Comparison of ENCODE assay signal across 1 cellular context in the genomic region with DNA sequence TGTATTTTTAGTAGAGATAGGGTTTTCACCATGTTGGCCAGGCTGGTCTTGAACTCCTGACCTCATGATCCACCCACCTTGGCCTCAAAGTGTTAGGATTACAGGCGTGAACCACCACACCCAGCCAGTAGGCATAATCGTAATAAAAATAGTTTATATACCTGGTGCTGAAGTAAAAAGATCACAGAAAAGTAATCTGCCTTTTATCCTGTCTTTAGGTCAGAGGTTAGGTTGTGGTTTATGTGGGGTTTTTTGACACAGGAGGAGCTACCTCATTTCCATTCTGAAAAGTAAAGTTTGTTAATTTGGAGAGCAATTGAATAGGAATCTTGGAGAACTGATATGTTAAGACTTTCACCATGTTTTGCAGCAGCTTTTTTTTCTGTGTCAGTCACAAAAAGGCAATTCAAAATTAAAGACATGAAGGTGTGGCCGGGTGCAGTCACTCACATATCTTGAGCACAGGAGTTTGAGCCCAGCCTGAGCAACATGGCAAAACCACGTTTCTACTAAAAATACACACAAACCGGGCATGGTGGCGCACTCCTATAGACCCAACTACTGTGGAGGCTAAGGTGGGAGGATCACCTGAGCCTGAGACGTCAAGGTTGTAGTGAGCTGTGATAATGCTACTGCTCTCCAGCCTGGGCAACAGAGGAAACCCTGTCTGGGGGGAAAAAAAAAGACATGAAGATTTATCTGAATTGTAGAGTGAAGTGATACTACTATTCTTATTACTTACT.
TF ChIP-seq lines count a peak whose summit lies in the region.

No MANE protein-coding gene starts in this region.

TF ChIP-seq in endothelial cell of umbilical vein, 7 proteins besides CTCF, POLR2A, EP300 and RAD21:
- no peak for TF ChIP-seq EZH2 (IDR thresholded peaks at IDR 0.05; ENCODE audit: borderline replicate concordance, low read depth, low read length, severe bottlenecking)
- TF ChIP-seq GATA2 (IDR thresholded peaks at IDR 0.05; ENCODE audit: insufficient read depth, insufficient read length, low read depth, low read length), result no peak
- TF ChIP-seq FOS (IDR thresholded peaks at IDR 0.05; ENCODE audit: borderline replicate concordance, insufficient read depth, low read length), result no peak
- TF ChIP-seq, protein P1, sequence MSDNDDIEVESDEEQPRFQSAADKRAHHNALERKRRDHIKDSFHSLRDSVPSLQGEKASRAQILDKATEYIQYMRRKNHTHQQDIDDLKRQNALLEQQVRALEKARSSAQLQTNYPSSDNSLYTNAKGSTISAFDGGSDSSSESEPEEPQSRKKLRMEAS (IDR thresholded peaks at IDR 0.05; ENCODE audit: insufficient read depth, insufficient read length), result no peak
- TF ChIP-seq POLR2AphosphoS5 (IDR thresholded peaks at IDR 0.05; ENCODE audit: insufficient read depth, low read depth, low read length), result no peak
- TF ChIP-seq JUN (IDR thresholded peaks at IDR 0.05; ENCODE audit: borderline replicate concordance, insufficient read depth, insufficient read length, low read depth), result no peak
- no peak for TF ChIP-seq MYC (IDR thresholded peaks at IDR 0.05; ENCODE audit: low read depth, low read length)
